ENCODE assay signal across 1 cellular context in the genomic region with DNA sequence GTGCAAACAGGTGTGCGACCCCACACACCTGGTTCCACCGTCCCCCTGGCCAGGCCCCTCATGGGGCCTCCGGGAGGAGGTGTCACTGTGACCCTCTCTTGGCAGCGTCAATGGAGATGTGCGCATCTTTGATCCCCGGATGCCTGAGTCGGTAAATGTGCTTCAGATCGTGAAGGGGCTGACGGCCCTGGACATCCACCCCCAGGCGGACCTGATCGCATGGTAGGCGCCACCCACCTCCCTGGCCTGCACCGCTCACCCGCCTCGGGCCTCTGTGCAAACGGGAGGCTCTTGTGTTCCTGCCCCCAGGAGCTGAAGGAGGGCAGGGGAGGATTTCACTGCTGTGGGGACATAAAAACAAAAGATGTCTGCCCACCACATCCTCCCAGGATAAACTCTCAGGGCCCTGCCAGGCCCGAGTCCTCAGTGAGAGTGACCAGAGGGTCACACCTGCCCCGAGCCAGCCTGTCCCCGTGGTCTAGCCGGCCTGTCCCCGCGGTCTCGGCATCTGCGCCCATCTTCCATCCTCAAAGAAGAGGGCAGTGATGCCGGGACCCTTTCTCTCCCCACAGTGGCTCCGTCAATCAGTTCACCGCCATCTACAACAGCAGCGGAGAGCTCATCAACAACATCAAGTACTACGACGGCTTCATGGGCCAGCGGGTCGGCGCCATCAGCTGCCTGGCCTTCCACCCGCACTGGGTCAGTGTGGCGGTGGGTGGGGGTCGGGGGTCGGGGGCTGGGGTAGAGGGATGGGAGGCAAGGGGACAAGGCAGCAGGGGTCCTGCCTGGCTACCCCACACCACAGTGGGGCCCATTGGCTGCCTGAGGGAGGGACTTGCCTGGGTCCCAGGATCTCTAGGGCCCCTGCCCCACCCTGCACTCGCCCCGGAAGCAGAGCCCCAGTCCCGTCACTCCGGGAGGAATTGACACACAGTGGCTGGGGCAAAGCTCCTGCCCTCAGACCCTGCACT.
TF ChIP-seq lines count a peak whose summit lies in the region.

No MANE protein-coding gene starts in this region.

TF ChIP-seq in WTC11, 78 proteins besides CTCF, POLR2A, EP300 and RAD21 (continued from another document):
- TF ChIP-seq, protein P1, sequence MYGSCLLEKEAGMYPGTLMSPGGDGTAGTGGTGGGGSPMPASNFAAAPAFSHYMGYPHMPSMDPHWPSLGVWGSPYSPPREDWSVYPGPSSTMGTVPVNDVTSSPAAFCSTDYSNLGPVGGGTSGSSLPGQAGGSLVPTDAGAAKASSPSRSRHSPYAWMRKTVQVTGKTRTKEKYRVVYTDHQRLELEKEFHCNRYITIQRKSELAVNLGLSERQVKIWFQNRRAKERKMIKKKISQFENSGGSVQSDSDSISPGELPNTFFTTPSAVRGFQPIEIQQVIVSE (CRISPR knock-in tag; IDR thresholded peaks at IDR 0.05; ENCODE audit: borderline replicate concordance), result no peak
- TF ChIP-seq, protein P2, sequence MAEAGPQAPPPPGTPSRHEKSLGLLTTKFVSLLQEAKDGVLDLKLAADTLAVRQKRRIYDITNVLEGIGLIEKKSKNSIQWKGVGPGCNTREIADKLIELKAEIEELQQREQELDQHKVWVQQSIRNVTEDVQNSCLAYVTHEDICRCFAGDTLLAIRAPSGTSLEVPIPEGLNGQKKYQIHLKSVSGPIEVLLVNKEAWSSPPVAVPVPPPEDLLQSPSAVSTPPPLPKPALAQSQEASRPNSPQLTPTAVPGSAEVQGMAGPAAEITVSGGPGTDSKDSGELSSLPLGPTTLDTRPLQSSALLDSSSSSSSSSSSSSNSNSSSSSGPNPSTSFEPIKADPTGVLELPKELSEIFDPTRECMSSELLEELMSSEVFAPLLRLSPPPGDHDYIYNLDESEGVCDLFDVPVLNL (CRISPR knock-in tag; IDR thresholded peaks at IDR 0.05; ENCODE audit: borderline replicate concordance, low read depth), result no peak
- TF ChIP-seq NR2C2 (CRISPR knock-in tag; IDR thresholded peaks at IDR 0.05), result no peak
- TF ChIP-seq TCF7 (CRISPR knock-in tag; IDR thresholded peaks at IDR 0.05; ENCODE audit: low read depth), result no peak
- no peak for TF ChIP-seq TP53 (CRISPR knock-in tag; IDR thresholded peaks at IDR 0.05)
- TF ChIP-seq, protein P3, sequence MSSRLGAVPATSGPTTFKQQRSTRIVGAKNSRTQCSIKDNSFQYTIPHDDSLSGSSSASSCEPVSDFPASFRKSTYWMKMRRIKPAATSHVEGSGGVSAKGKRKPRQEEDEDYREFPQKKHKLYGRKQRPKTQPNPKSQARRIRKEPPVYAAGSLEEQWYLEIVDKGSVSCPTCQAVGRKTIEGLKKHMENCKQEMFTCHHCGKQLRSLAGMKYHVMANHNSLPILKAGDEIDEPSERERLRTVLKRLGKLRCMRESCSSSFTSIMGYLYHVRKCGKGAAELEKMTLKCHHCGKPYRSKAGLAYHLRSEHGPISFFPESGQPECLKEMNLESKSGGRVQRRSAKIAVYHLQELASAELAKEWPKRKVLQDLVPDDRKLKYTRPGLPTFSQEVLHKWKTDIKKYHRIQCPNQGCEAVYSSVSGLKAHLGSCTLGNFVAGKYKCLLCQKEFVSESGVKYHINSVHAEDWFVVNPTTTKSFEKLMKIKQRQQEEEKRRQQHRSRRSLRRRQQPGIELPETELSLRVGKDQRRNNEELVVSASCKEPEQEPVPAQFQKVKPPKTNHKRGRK (CRISPR knock-in tag; IDR thresholded peaks at IDR 0.05; ENCODE audit: borderline replicate concordance), result no peak
- TF ChIP-seq ZNF219 (CRISPR knock-in tag; IDR thresholded peaks at IDR 0.05; ENCODE audit: borderline replicate concordance), result no peak
- TF ChIP-seq NR1H2 (CRISPR knock-in tag; IDR thresholded peaks at IDR 0.05), result no peak
- TF ChIP-seq, protein P4, sequence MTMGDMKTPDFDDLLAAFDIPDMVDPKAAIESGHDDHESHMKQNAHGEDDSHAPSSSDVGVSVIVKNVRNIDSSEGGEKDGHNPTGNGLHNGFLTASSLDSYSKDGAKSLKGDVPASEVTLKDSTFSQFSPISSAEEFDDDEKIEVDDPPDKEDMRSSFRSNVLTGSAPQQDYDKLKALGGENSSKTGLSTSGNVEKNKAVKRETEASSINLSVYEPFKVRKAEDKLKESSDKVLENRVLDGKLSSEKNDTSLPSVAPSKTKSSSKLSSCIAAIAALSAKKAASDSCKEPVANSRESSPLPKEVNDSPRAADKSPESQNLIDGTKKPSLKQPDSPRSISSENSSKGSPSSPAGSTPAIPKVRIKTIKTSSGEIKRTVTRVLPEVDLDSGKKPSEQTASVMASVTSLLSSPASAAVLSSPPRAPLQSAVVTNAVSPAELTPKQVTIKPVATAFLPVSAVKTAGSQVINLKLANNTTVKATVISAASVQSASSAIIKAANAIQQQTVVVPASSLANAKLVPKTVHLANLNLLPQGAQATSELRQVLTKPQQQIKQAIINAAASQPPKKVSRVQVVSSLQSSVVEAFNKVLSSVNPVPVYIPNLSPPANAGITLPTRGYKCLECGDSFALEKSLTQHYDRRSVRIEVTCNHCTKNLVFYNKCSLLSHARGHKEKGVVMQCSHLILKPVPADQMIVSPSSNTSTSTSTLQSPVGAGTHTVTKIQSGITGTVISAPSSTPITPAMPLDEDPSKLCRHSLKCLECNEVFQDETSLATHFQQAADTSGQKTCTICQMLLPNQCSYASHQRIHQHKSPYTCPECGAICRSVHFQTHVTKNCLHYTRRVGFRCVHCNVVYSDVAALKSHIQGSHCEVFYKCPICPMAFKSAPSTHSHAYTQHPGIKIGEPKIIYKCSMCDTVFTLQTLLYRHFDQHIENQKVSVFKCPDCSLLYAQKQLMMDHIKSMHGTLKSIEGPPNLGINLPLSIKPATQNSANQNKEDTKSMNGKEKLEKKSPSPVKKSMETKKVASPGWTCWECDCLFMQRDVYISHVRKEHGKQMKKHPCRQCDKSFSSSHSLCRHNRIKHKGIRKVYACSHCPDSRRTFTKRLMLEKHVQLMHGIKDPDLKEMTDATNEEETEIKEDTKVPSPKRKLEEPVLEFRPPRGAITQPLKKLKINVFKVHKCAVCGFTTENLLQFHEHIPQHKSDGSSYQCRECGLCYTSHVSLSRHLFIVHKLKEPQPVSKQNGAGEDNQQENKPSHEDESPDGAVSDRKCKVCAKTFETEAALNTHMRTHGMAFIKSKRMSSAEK (CRISPR knock-in tag; IDR thresholded peaks at IDR 0.05; ENCODE audit: borderline replicate concordance), result no peak
- no peak for TF ChIP-seq PRRX2 (CRISPR knock-in tag; IDR thresholded peaks at IDR 0.05)
- TF ChIP-seq, protein P5, sequence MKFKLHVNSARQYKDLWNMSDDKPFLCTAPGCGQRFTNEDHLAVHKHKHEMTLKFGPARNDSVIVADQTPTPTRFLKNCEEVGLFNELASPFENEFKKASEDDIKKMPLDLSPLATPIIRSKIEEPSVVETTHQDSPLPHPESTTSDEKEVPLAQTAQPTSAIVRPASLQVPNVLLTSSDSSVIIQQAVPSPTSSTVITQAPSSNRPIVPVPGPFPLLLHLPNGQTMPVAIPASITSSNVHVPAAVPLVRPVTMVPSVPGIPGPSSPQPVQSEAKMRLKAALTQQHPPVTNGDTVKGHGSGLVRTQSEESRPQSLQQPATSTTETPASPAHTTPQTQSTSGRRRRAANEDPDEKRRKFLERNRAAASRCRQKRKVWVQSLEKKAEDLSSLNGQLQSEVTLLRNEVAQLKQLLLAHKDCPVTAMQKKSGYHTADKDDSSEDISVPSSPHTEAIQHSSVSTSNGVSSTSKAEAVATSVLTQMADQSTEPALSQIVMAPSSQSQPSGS (CRISPR knock-in tag; IDR thresholded peaks at IDR 0.05; ENCODE audit: borderline replicate concordance, low read depth), result no peak
